In the genomic region with DNA sequence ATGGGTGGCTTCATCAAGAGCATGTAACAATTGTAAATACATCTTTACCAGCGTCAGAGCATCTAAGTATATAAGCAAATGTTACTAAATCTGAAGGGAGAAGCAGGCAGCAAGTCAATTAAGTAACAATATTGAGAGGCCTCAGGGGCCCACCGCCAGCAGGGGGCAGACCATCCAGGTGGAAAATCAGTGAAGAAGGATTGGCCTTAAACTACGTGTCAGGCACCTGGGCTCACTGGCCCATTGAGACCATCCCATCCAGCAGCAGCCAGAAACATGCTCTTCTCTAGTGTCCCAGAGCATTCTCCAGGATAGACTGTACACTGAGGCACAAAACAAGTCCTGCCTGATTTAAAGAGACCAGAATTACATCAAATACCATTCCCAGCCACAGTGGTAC, we compare ENCODE assay signal across 9 cellular contexts.
A peak's percentile ranks its signal among the peaks of the same experiment; 100 is the strongest.
DNase-seq lines count a peak whose midpoint lies in the region; ATAC-seq and TF ChIP-seq lines count a peak whose summit lies in the region.
"Had no signal": no experiment of that assay in that cellular context is flagged by ENCODE, and none has a peak within 500 bp of the region (broad histone marks: within the 10 kb centered on the region; RNA-seq: fewer than 3 reads in every experiment).

No MANE protein-coding gene starts in this region.

- no peak overlapping the region for H3K4me2 ChIP-seq in Karpas-422 (ENCODE audit: low read depth, low read length, poor library complexity, severe bottlenecking)

- no peaks in the 10 kb centered on the region for H3K27me3 ChIP-seq in Karpas-422 (ENCODE audit: low read length)
- no peaks in the 10 kb centered on the region for H3K27me3 ChIP-seq in tibial nerve

- no peaks in the 10 kb centered on the region for H3K36me3 ChIP-seq in Karpas-422 (ENCODE audit: insufficient read depth, low read length)
- no peaks in the 10 kb centered on the region for H3K36me3 ChIP-seq in tibial nerve

- peaks cover 18% of the 10 kb centered on the region for H3K4me1 Mint-ChIP-seq in activated T-helper 2 cell treated with anti-CD3 and anti-CD28 coated beads, Interferon-gamma antibody, Interleukin-2, Interleukin-4, amounts not matched to agents 10 μg/mL and 5 μg/mL and 100 μg/mL, durations not matched to agents 14 hours and 24 hours and 36 hours (ENCODE audit: low read depth)

- no peak for ATAC-seq in GM21381 (IDR thresholded peaks at IDR 0.05; ENCODE audit: unreplicated experiment)
- ATAC-seq in HG03039 (IDR thresholded peaks at IDR 0.05; ENCODE audit: unreplicated experiment): no peak

- no peaks in the 10 kb centered on the region for H3K27me3 Mint-ChIP-seq in activated T-helper 2 cell treated with anti-CD3 and anti-CD28 coated beads, Interferon-gamma antibody, Interleukin-2, Interleukin-4, amounts not matched to agents 10 μg/mL and 5 μg/mL and 100 μg/mL, durations not matched to agents 14 hours and 24 hours and 36 hours (ENCODE audit: low read depth)
- H3K27me3 Mint-ChIP-seq: central memory CD8-positive, alpha-beta T cell had no signal

- no peaks in the 10 kb centered on the region for H3K4me1 ChIP-seq in Karpas-422 (ENCODE audit: low read length)
- H3K4me1 ChIP-seq in tibial nerve: no peaks in the 10 kb centered on the region

- DNase-seq in activated T-cell treated with anti-CD3 and anti-CD28 coated beads, Interleukin-2, amount 50 U/mL, for 1 hour: peak; percentile 27
- no peak for DNase-seq in activated T-cell treated with anti-CD3 and anti-CD28 coated beads for 4 hours
- peak; percentile 90 for DNase-seq in Karpas-422
- peak; percentile 15 for DNase-seq in activated T-helper 2 cell treated with anti-CD3 and anti-CD28 coated beads, Interferon-gamma antibody, Interleukin-2, Interleukin-4, amounts not matched to agents 10 μg/mL and 5 μg/mL and 100 μg/mL, durations not matched to agents 14 hours and 24 hours and 36 hours (ENCODE audit: low spot score)
- DNase-seq in iPS-NIHi7 (ENCODE audit: extremely low spot score): peak; percentile 87
- DNase-seq in tibial nerve (ENCODE audit: low spot score in 2 of 2): peak in 1 of 2 donors; percentile 36

- H3K36me3 Mint-ChIP-seq in activated T-helper 2 cell treated with anti-CD3 and anti-CD28 coated beads, Interferon-gamma antibody, Interleukin-2, Interleukin-4, amounts not matched to agents 10 μg/mL and 5 μg/mL and 100 μg/mL, durations not matched to agents 14 hours and 24 hours and 36 hours (ENCODE audit: low read depth): no peaks in the 10 kb centered on the region

- no peak overlapping the region for H2AFZ ChIP-seq in Karpas-422 (ENCODE audit: low read length)

- no peak overlapping the region for H3K27ac Mint-ChIP-seq in activated T-helper 2 cell treated with anti-CD3 and anti-CD28 coated beads, Interferon-gamma antibody, Interleukin-2, Interleukin-4, amounts not matched to agents 10 μg/mL and 5 μg/mL and 100 μg/mL, durations not matched to agents 14 hours and 24 hours and 36 hours

- no peaks in the 10 kb centered on the region for H4K20me1 ChIP-seq in Karpas-422 (ENCODE audit: insufficient read depth, low read depth, low read length)

- H3K9me3 ChIP-seq in Karpas-422 (ENCODE audit: low read length) (no peaks in the 10 kb centered on the region), tibial nerve (no peaks in the 10 kb centered on the region)

- no peak overlapping the region for H3K27ac ChIP-seq in Karpas-422 (ENCODE audit: low read length)
- no peak overlapping the region for H3K27ac ChIP-seq in tibial nerve

- peak; percentile 12 to 45 (median 29) for TF ChIP-seq CTCF in tibial nerve (IDR thresholded peaks at IDR 0.05)

- H3K9ac ChIP-seq in Karpas-422 (ENCODE audit: low read length): no peak overlapping the region

- no peak overlapping the region for H3K4me3 Mint-ChIP-seq in activated T-helper 2 cell treated with anti-CD3 and anti-CD28 coated beads, Interferon-gamma antibody, Interleukin-2, Interleukin-4, amounts not matched to agents 10 μg/mL and 5 μg/mL and 100 μg/mL, durations not matched to agents 14 hours and 24 hours and 36 hours (ENCODE audit: low read depth)
- H3K4me3 Mint-ChIP-seq: central memory CD8-positive, alpha-beta T cell had no signal

- H3K9me2 ChIP-seq in Karpas-422 (replicated peaks; ENCODE audit: insufficient read depth, low read length): no peaks in the 10 kb centered on the region

- no peak for TF ChIP-seq EP300 in tibial nerve (IDR thresholded peaks at IDR 0.05)

- H3K9me3 Mint-ChIP-seq in activated T-helper 2 cell treated with anti-CD3 and anti-CD28 coated beads, Interferon-gamma antibody, Interleukin-2, Interleukin-4, amounts not matched to agents 10 μg/mL and 5 μg/mL and 100 μg/mL, durations not matched to agents 14 hours and 24 hours and 36 hours: peaks cover 11% of the 10 kb centered on the region

- H3K4me3 ChIP-seq in Karpas-422 (ENCODE audit: low read length) (no peak overlapping the region), tibial nerve (no peak overlapping the region)

- TF ChIP-seq POLR2A in tibial nerve (IDR thresholded peaks at IDR 0.05): no peak

- intact Hi-C loops in activated T-helper 2 cell treated with anti-CD3 and anti-CD28 coated beads, Interferon-gamma antibody, Interleukin-2, Interleukin-4, amounts not matched to agents 10 μg/mL and 5 μg/mL and 100 μg/mL, durations not matched to agents 14 hours and 24 hours and 36 hours (cut with micrococcal nuclease): loop anchor here (10.0 kb wide), 1 partner anchor 690 kb away; no protein-coding TSS in a partner anchor

- H3K79me2 ChIP-seq in Karpas-422 (ENCODE audit: low read length): no peaks in the 10 kb centered on the region

- 41 to 45% methylated on average over 3 of the region's 3 CpGs for WGBS in tibial nerve, 2 donors
